Comparison of ENCODE assay signal across 37 cellular contexts in the genomic region with DNA sequence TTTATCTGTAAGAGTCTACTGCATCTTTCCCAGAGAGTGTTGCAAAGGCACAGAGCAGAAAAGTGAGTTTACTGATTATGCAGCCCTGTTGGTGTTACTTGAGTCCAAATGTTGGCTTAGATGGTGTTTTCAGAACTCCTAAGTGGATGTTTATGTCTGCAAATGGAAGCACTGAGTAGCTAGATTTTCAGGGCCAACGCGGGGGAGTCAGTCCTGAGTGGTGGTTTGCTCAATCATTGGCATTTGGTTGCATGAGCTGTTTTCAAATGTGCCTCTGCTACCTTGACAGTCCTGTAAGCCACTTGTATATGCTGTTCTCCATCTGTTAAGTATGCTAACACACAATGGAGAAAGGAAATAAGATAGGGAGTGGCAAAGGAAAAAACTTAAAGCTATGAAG.
"Had no signal": no experiment of that assay in that cellular context is flagged by ENCODE, and none has a peak within 500 bp of the region (broad histone marks: within the 10 kb centered on the region; RNA-seq: fewer than 3 reads in every experiment).

No MANE protein-coding gene starts in this region.

- H3K4me2 ChIP-seq: PC-9 had no signal

- H3K27me3 ChIP-seq: ascending aorta, cardiac muscle cell, MG63 had no signal

- H3K4me1 Mint-ChIP-seq: activated B cell treated with CpG ODN at 0.5 μM for 24 hours; activated T-helper 17 cell treated with anti-CD3 and anti-CD28 coated beads, Interleukin-2, amount 50 U/mL, for 72 hours had no signal

- DNase-seq: activated B cell treated with CpG ODN at 0.5 μM for 24 hours; activated CD4-positive, alpha-beta memory T cell treated with anti-CD3 and anti-CD28 coated beads for 36 hours; activated CD4-positive, alpha-beta T cell treated with anti-CD3 and anti-CD28 coated beads for 4 hours; activated CD4-positive, alpha-beta T cell treated with anti-CD3 and anti-CD28 coated beads, Interleukin-2, amount 50 U/mL, for 1 hour; activated CD4-positive, CD25-positive, alpha-beta regulatory T cell treated with anti-CD3 and anti-CD28 coated beads, Interleukin-2, amount 50 U/mL, for 72 hours; activated CD8-positive, alpha-beta memory T cell treated with anti-CD3 and anti-CD28 coated beads for 24 hours; activated CD8-positive, alpha-beta memory T cell treated with anti-CD3 and anti-CD28 coated beads, Interleukin-2, amount 10 ng/mL, durations not matched to agents 7 days and 5 days; activated CD8-positive, alpha-beta memory T cell treated with anti-CD3 and anti-CD28 coated beads, Interleukin-2, amount 50 U/mL, for 48 hours; activated effector memory CD4-positive, alpha-beta T cell treated with anti-CD3 and anti-CD28 coated beads, Interleukin-2, amount 50 U/mL, for 16 hours; activated naive CD4-positive, alpha-beta T cell; activated naive CD4-positive, alpha-beta T cell treated with anti-CD3 and anti-CD28 coated beads, Interleukin-2, amount 50 U/mL, for 16 hours; activated naive CD8-positive, alpha-beta T cell treated with anti-CD3 and anti-CD28 coated beads for 36 hours; activated T-cell treated with anti-CD3 and anti-CD28 coated beads, Interleukin-2, amount 50 U/mL, for 1 hour; activated T-cell treated with anti-CD3 and anti-CD28 coated beads, Interleukin-2, amount 50 U/mL, for 72 hours; amygdala; Kasumi-1; KG1; MG63; NCI-H1092; NCI-H1436 treated with DMSO at 0.1 percent for 48 hours; NCI-H1694 treated with DMSO at 0.1 percent for 48 hours; NCI-H2029; NCI-H345; NCI-H526; NCI-H748 treated with DMSO at 0.1 percent for 48 hours; NK-92 treated with Interleukin-12 subunit alpha and Interleukin-12 subunit beta, amount 100 ng/mL, for 24 hours; PC-9; Right ventricle myocardium superior; SW 1271; T-helper 1 cell; T-helper 2 cell; T-helper 9 cell had no signal

- H3K4me1 ChIP-seq: ascending aorta had no signal

- H3K4me3 Mint-ChIP-seq: activated B cell treated with CpG ODN at 0.5 μM for 24 hours; activated CD4-positive, alpha-beta memory T cell treated with anti-CD3 and anti-CD28 coated beads for 36 hours; activated CD8-positive, alpha-beta memory T cell treated with anti-CD3 and anti-CD28 coated beads, Interleukin-2, amount 10 ng/mL, durations not matched to agents 7 days and 5 days; activated naive CD8-positive, alpha-beta T cell treated with anti-CD3 and anti-CD28 coated beads for 36 hours; activated T-cell treated with anti-CD3 and anti-CD28 coated beads, Interleukin-2, amount 50 U/mL, for 72 hours; activated T-helper 17 cell treated with anti-CD3 and anti-CD28 coated beads, Interleukin-2, amount 50 U/mL, for 72 hours; central memory CD8-positive, alpha-beta T cell had no signal

- H3K36me3 Mint-ChIP-seq: activated CD4-positive, alpha-beta memory T cell treated with anti-CD3 and anti-CD28 coated beads for 36 hours; activated CD8-positive, alpha-beta memory T cell treated with anti-CD3 and anti-CD28 coated beads, Interleukin-2, amount 10 ng/mL, durations not matched to agents 7 days and 5 days; activated naive CD8-positive, alpha-beta T cell treated with anti-CD3 and anti-CD28 coated beads for 36 hours had no signal

- H3K4me3 ChIP-seq: ascending aorta, cardiac muscle cell, MG63, PC-9 had no signal

- H3K27ac Mint-ChIP-seq: activated B cell treated with CpG ODN at 0.5 μM for 24 hours; activated CD4-positive, alpha-beta memory T cell treated with anti-CD3 and anti-CD28 coated beads for 36 hours; activated CD8-positive, alpha-beta memory T cell treated with anti-CD3 and anti-CD28 coated beads, Interleukin-2, amount 10 ng/mL, durations not matched to agents 7 days and 5 days; activated naive CD8-positive, alpha-beta T cell treated with anti-CD3 and anti-CD28 coated beads for 36 hours; activated T-cell treated with anti-CD3 and anti-CD28 coated beads, Interleukin-2, amount 50 U/mL, for 72 hours; activated T-helper 17 cell treated with anti-CD3 and anti-CD28 coated beads, Interleukin-2, amount 50 U/mL, for 72 hours had no signal

- H3K9me3 Mint-ChIP-seq: activated B cell treated with CpG ODN at 0.5 μM for 24 hours; activated CD4-positive, alpha-beta memory T cell treated with anti-CD3 and anti-CD28 coated beads for 36 hours; activated naive CD8-positive, alpha-beta T cell treated with anti-CD3 and anti-CD28 coated beads for 36 hours; activated T-cell treated with anti-CD3 and anti-CD28 coated beads, Interleukin-2, amount 50 U/mL, for 72 hours; activated T-helper 17 cell treated with anti-CD3 and anti-CD28 coated beads, Interleukin-2, amount 50 U/mL, for 72 hours; central memory CD8-positive, alpha-beta T cell had no signal

- H2AFZ ChIP-seq: PC-9 had no signal

- H3K36me3 ChIP-seq: ascending aorta, cardiac muscle cell, MG63 had no signal

- H3K9me3 ChIP-seq: ascending aorta, MG63 had no signal

- ATAC-seq: activated CD8-positive, alpha-beta memory T cell treated with anti-CD3 and anti-CD28 coated beads, Interleukin-2, amount 10 ng/mL, durations not matched to agents 7 days and 5 days; activated T-cell treated with anti-CD3 and anti-CD28 coated beads, Interleukin-2, amount 50 U/mL, for 72 hours; activated T-helper 17 cell treated with anti-CD3 and anti-CD28 coated beads, Interleukin-2, amount 50 U/mL, for 72 hours had no signal

- H3K27me3 Mint-ChIP-seq: activated B cell treated with CpG ODN at 0.5 μM for 24 hours; activated CD4-positive, alpha-beta memory T cell treated with anti-CD3 and anti-CD28 coated beads for 36 hours; activated CD8-positive, alpha-beta memory T cell treated with anti-CD3 and anti-CD28 coated beads, Interleukin-2, amount 10 ng/mL, durations not matched to agents 7 days and 5 days; activated naive CD8-positive, alpha-beta T cell treated with anti-CD3 and anti-CD28 coated beads for 36 hours; activated T-helper 17 cell treated with anti-CD3 and anti-CD28 coated beads, Interleukin-2, amount 50 U/mL, for 72 hours; central memory CD8-positive, alpha-beta T cell had no signal

- H3K27ac ChIP-seq: ascending aorta, cardiac muscle cell, PC-9, VCaP had no signal
